Comparison of ENCODE assay signal across 7 cellular contexts in the genomic region with DNA sequence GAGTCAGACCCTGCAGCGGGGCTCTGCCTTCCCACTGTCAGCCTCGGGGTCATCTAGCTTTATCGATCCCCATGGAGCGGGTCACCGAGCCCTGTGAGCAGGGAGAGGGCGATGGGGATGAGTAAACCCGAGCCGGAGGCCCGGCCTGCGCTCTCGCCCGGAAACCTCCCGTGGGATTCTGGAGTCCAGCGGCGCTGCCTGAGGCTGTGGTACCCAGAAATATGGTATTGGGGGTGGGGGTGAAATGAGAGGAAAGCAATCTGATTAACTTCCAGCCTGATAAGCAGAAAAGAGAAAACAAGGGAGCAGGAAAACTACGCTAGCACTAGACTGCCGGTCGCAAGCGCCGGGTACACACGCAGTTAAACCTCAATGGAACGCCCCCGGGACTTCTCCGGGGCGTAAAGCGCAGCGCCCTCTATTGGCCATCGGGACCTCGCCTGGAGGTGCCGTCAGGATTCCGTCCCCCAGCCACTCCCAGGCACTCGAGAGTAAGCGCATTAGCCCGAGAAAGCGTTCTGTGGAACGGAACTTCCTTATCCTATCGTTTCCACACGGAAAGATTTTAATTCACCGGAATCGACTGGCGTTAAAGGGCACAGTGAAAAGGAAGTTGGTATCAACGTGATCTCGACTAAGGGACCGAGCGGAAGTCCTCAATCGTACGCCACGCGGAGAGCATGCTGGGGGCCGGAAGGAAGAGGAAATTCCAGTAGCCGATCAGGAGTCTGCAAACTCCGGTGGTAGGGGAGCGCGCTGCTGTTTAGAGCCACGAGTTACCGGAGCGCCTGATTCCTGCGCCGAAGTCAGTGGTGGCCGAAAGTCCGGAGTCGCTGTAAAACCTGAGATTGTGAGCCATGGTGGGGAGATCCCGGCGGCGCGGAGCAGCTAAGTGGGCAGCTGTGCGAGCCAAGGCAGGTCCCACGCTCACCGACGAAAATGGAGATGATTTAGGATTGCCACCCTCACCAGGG.
DNase-seq lines count a peak whose midpoint lies in the region; ATAC-seq and TF ChIP-seq lines count a peak whose summit lies in the region.

A gene with protein sequence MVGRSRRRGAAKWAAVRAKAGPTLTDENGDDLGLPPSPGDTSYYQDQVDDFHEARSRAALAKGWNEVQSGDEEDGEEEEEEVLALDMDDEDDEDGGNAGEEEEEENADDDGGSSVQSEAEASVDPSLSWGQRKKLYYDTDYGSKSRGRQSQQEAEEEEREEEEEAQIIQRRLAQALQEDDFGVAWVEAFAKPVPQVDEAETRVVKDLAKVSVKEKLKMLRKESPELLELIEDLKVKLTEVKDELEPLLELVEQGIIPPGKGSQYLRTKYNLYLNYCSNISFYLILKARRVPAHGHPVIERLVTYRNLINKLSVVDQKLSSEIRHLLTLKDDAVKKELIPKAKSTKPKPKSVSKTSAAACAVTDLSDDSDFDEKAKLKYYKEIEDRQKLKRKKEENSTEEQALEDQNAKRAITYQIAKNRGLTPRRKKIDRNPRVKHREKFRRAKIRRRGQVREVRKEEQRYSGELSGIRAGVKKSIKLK (plus strand): TSS at position 712 of the 974 bp plus-strand sequence. CDS start 146 bp downstream, at position 858.

- DNase-seq in NCI-H2029 treated with DMSO at 0.1 percent for 48 hours (lab: John Stamatoyannopoulos, UW): peak; percentile 93
- peak; percentile 87 for DNase-seq in T1000 (lab: John Stamatoyannopoulos, UW)
- peak; percentile 100 for DNase-seq in astrocyte of the spinal cord (ENCODE audit: low read depth, low spot score)
- peak; percentile 96 to 99 for DNase-seq in hippocampal formation (lab: John Stamatoyannopoulos, UW)
- DNase-seq in retinal pigment epithelial cell (ENCODE audit: low read depth): peak; percentile 98

- TF ChIP-seq POLR2A in GM18505 (IDR thresholded peaks at IDR 0.05; ENCODE audit: borderline replicate concordance, extremely low read depth, insufficient read depth, insufficient read length): peak; percentile 90

- peak; percentile 98 for TF ChIP-seq CTCF in astrocyte of the spinal cord (IDR thresholded peaks at IDR 0.05; ENCODE audit: low read depth, low read length)
- TF ChIP-seq CTCF in retinal pigment epithelial cell (conservative IDR thresholded peaks at IDR 0.05; ENCODE audit: low read depth, low read length): peak; percentile 96

- peak within 1 kb of the TSS; percentile 92 for H3K4me3 ChIP-seq in astrocyte of the spinal cord (ENCODE audit: low read depth, low read length)
- H3K4me3 ChIP-seq in retinal pigment epithelial cell (ENCODE audit: low read length): peak within 1 kb of the TSS; percentile 98

- in situ Hi-C loops in astrocyte of the spinal cord (cut with HindIII; ENCODE audit: low sequenced_read_pairs): no loop called here

- ATAC-seq in GM18505 (IDR thresholded peaks at IDR 0.05; ENCODE audit: unreplicated experiment): peak; percentile 93
- peak; percentile 93 for ATAC-seq in HG02981 (IDR thresholded peaks at IDR 0.05; ENCODE audit: unreplicated experiment)

Comparison
In these comparisons a context has a peak if more than half of its experiments do, and no peak if none do; other contexts are left out.
1. Peak in every context shown above with its lines: DNase-seq, ATAC-seq and H3K4me3 ChIP-seq.